In the genomic region with DNA sequence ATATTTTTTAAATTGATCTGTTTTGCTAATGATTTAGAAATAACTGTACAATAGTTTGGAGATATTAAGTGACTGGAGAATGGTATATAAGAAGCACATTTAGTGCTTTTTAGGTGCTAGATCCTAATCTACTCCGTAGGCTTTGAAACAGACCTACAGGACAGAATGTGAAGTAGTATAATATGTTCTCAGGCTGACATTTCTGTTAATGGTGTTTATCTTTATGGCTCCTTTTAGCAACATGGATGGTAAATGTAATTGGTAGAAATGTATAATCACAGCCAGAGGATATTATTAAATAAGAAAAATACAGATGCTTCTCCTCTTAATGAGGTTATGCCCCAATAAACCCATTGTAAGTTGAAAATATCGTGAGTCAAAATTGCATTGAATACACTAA, we compare ENCODE assay signal across 1 cellular context.
TF ChIP-seq lines count a peak whose summit lies in the region.

No MANE protein-coding gene starts in this region.

TF ChIP-seq in HepG2, 621 proteins besides CTCF, POLR2A, EP300 and RAD21:
- TF ChIP-seq ZNF230 (CRISPR knock-in tag; IDR thresholded peaks at IDR 0.05) (no peak), KDM1A (CRISPR knock-in tag; IDR thresholded peaks at IDR 0.05) (no peak), ELF3 (CRISPR knock-in tag; IDR thresholded peaks at IDR 0.05) (no peak), ZNF441 (CRISPR knock-in tag; IDR thresholded peaks at IDR 0.05; ENCODE audit: borderline replicate concordance) (no peak), ZNF34 (CRISPR knock-in tag; IDR thresholded peaks at IDR 0.05; ENCODE audit: borderline replicate concordance) (no peak), CHD2 (IDR thresholded peaks at IDR 0.05; ENCODE audit: low read depth, low read length) (no peak), NPAS2 (CRISPR knock-in tag; IDR thresholded peaks at IDR 0.05; ENCODE audit: borderline replicate concordance) (no peak), ZNF251 (CRISPR knock-in tag; IDR thresholded peaks at IDR 0.05) (no peak), SRF (IDR thresholded peaks at IDR 0.05; ENCODE audit: low read depth, low read length) (no peak)
- TF ChIP-seq, protein P1, sequence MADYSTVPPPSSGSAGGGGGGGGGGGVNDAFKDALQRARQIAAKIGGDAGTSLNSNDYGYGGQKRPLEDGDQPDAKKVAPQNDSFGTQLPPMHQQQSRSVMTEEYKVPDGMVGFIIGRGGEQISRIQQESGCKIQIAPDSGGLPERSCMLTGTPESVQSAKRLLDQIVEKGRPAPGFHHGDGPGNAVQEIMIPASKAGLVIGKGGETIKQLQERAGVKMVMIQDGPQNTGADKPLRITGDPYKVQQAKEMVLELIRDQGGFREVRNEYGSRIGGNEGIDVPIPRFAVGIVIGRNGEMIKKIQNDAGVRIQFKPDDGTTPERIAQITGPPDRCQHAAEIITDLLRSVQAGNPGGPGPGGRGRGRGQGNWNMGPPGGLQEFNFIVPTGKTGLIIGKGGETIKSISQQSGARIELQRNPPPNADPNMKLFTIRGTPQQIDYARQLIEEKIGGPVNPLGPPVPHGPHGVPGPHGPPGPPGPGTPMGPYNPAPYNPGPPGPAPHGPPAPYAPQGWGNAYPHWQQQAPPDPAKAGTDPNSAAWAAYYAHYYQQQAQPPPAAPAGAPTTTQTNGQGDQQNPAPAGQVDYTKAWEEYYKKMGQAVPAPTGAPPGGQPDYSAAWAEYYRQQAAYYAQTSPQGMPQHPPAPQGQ (CRISPR knock-in tag; IDR thresholded peaks at IDR 0.05; ENCODE audit: borderline replicate concordance): no peak
- TF ChIP-seq, protein P2, sequence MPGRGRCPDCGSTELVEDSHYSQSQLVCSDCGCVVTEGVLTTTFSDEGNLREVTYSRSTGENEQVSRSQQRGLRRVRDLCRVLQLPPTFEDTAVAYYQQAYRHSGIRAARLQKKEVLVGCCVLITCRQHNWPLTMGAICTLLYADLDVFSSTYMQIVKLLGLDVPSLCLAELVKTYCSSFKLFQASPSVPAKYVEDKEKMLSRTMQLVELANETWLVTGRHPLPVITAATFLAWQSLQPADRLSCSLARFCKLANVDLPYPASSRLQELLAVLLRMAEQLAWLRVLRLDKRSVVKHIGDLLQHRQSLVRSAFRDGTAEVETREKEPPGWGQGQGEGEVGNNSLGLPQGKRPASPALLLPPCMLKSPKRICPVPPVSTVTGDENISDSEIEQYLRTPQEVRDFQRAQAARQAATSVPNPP (CRISPR knock-in tag; IDR thresholded peaks at IDR 0.05): no peak
- TF ChIP-seq, protein P3, sequence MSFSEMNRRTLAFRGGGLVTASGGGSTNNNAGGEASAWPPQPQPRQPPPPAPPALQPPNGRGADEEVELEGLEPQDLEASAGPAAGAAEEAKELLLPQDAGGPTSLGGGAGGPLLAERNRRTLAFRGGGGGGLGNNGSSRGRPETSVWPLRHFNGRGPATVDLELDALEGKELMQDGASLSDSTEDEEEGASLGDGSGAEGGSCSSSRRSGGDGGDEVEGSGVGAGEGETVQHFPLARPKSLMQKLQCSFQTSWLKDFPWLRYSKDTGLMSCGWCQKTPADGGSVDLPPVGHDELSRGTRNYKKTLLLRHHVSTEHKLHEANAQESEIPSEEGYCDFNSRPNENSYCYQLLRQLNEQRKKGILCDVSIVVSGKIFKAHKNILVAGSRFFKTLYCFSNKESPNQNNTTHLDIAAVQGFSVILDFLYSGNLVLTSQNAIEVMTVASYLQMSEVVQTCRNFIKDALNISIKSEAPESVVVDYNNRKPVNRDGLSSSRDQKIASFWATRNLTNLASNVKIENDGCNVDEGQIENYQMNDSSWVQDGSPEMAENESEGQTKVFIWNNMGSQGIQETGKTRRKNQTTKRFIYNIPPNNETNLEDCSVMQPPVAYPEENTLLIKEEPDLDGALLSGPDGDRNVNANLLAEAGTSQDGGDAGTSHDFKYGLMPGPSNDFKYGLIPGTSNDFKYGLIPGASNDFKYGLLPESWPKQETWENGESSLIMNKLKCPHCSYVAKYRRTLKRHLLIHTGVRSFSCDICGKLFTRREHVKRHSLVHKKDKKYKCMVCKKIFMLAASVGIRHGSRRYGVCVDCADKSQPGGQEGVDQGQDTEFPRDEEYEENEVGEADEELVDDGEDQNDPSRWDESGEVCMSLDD (CRISPR knock-in tag; IDR thresholded peaks at IDR 0.05; ENCODE audit: borderline replicate concordance): no peak
- TF ChIP-seq, protein P4, sequence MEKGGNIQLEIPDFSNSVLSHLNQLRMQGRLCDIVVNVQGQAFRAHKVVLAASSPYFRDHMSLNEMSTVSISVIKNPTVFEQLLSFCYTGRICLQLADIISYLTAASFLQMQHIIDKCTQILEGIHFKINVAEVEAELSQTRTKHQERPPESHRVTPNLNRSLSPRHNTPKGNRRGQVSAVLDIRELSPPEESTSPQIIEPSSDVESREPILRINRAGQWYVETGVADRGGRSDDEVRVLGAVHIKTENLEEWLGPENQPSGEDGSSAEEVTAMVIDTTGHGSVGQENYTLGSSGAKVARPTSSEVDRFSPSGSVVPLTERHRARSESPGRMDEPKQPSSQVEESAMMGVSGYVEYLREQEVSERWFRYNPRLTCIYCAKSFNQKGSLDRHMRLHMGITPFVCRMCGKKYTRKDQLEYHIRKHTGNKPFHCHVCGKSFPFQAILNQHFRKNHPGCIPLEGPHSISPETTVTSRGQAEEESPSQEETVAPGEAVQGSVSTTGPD (CRISPR knock-in tag; IDR thresholded peaks at IDR 0.05): no peak
- TF ChIP-seq, protein P5, sequence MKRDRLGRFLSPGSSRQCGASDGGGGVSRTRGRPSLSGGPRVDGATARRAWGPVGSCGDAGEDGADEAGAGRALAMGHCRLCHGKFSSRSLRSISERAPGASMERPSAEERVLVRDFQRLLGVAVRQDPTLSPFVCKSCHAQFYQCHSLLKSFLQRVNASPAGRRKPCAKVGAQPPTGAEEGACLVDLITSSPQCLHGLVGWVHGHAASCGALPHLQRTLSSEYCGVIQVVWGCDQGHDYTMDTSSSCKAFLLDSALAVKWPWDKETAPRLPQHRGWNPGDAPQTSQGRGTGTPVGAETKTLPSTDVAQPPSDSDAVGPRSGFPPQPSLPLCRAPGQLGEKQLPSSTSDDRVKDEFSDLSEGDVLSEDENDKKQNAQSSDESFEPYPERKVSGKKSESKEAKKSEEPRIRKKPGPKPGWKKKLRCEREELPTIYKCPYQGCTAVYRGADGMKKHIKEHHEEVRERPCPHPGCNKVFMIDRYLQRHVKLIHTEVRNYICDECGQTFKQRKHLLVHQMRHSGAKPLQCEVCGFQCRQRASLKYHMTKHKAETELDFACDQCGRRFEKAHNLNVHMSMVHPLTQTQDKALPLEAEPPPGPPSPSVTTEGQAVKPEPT (CRISPR knock-in tag; IDR thresholded peaks at IDR 0.05; ENCODE audit: low read depth): no peak
- TF ChIP-seq, protein P6, sequence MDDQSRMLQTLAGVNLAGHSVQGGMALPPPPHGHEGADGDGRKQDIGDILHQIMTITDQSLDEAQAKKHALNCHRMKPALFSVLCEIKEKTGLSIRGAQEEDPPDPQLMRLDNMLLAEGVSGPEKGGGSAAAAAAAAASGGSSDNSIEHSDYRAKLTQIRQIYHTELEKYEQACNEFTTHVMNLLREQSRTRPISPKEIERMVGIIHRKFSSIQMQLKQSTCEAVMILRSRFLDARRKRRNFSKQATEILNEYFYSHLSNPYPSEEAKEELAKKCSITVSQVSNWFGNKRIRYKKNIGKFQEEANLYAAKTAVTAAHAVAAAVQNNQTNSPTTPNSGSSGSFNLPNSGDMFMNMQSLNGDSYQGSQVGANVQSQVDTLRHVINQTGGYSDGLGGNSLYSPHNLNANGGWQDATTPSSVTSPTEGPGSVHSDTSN (CRISPR knock-in tag; IDR thresholded peaks at IDR 0.05; ENCODE audit: borderline replicate concordance): no peak
- TF ChIP-seq, protein P7, sequence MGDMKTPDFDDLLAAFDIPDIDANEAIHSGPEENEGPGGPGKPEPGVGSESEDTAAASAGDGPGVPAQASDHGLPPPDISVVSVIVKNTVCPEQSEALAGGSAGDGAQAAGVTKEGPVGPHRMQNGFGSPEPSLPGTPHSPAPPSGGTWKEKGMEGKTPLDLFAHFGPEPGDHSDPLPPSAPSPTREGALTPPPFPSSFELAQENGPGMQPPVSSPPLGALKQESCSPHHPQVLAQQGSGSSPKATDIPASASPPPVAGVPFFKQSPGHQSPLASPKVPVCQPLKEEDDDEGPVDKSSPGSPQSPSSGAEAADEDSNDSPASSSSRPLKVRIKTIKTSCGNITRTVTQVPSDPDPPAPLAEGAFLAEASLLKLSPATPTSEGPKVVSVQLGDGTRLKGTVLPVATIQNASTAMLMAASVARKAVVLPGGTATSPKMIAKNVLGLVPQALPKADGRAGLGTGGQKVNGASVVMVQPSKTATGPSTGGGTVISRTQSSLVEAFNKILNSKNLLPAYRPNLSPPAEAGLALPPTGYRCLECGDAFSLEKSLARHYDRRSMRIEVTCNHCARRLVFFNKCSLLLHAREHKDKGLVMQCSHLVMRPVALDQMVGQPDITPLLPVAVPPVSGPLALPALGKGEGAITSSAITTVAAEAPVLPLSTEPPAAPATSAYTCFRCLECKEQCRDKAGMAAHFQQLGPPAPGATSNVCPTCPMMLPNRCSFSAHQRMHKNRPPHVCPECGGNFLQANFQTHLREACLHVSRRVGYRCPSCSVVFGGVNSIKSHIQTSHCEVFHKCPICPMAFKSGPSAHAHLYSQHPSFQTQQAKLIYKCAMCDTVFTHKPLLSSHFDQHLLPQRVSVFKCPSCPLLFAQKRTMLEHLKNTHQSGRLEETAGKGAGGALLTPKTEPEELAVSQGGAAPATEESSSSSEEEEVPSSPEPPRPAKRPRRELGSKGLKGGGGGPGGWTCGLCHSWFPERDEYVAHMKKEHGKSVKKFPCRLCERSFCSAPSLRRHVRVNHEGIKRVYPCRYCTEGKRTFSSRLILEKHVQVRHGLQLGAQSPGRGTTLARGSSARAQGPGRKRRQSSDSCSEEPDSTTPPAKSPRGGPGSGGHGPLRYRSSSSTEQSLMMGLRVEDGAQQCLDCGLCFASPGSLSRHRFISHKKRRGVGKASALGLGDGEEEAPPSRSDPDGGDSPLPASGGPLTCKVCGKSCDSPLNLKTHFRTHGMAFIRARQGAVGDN (CRISPR knock-in tag; IDR thresholded peaks at IDR 0.05): no peak
